ENCODE assay signal across 12 cellular contexts in genomic region chr6:135251416-135251815, GRCh38.
A peak's percentile ranks its signal among the peaks of the same experiment; 100 is the strongest.
DNase-seq lines count a peak whose midpoint lies in the region; ATAC-seq and TF ChIP-seq lines count a peak whose summit lies in the region.
"Had no signal": no experiment of that assay in that cellular context is flagged by ENCODE, and none has a peak within 500 bp of the region (broad histone marks: within the 10 kb centered on the region; RNA-seq: fewer than 3 reads in every experiment).

No MANE protein-coding gene starts in this region.

- no peaks in the 10 kb centered on the region for H3K4me1 ChIP-seq in osteoblast (ENCODE audit: insufficient read depth, low read length)
- H3K4me1 ChIP-seq: A549, SJSA1 had no signal

- no peaks in the 10 kb centered on the region for H3K27me3 ChIP-seq in osteoblast (ENCODE audit: insufficient read depth, low read length)
- H3K27me3 ChIP-seq: SJSA1 had no signal

- H3K36me3 ChIP-seq in osteoblast (ENCODE audit: insufficient read depth, low read length), result no peaks in the 10 kb centered on the region
- H3K36me3 ChIP-seq: SJSA1 had no signal

- H4K20me1 ChIP-seq in osteoblast (ENCODE audit: insufficient read depth, low read length), result no peaks in the 10 kb centered on the region

- ATAC-seq in left colon, result peak; percentile 82
- no peak for ATAC-seq in HG02642 (IDR thresholded peaks at IDR 0.05; ENCODE audit: poor library complexity, unreplicated experiment)
- ATAC-seq in HG02588 (IDR thresholded peaks at IDR 0.05; ENCODE audit: unreplicated experiment), result no peak

- TF ChIP-seq CTCF in osteoblast (IDR thresholded peaks at IDR 0.05; ENCODE audit: extremely low read depth, low read depth, low read length), result no peak

- H3K79me2 ChIP-seq in osteoblast (ENCODE audit: insufficient read depth, low read length), result no peaks in the 10 kb centered on the region

- H2AFZ ChIP-seq in osteoblast (ENCODE audit: low read length), result no peak overlapping the region
- H2AFZ ChIP-seq: GM23248 had no signal

- no peaks in the 10 kb centered on the region for H3K9me3 ChIP-seq in osteoblast (ENCODE audit: low read depth, low read length)
- H3K9me3 ChIP-seq: A549, SJSA1 had no signal

- H3K27ac ChIP-seq in osteoblast (ENCODE audit: low read depth, low read length), result no peak overlapping the region
- H3K27ac ChIP-seq: A549, GM23248, SJSA1 had no signal

- H3K4me3 ChIP-seq in osteoblast (ENCODE audit: insufficient read depth, low read length), result no peak overlapping the region
- H3K4me3 ChIP-seq: A549, GM23248, SJSA1 had no signal

- DNase-seq in activated CD8-positive, alpha-beta memory T cell treated with anti-CD3 and anti-CD28 coated beads for 24 hours, result peak; percentile 13
- no peak for DNase-seq in activated CD8-positive, alpha-beta memory T cell treated with anti-CD3 and anti-CD28 coated beads, Interleukin-2, amount 50 U/mL, for 4 hours
- peak; percentile 77 for DNase-seq in NCI-H748 treated with DMSO at 0.1 percent for 48 hours (lab: John Stamatoyannopoulos, UW)
- DNase-seq in left colon, result peak; percentile 63 to 82
- no peak for DNase-seq in osteoblast (ENCODE audit: insufficient read length, low spot score, missing footprints)
- no peak for DNase-seq in stimulated activated CD4-positive, alpha-beta T cell treated with anti-CD3 and anti-CD28 coated beads, Interleukin-2, amount 100 ng/mL, for 48 hours
- DNase-seq: NCI-H446 had no signal

- no peak overlapping the region for H3K4me2 ChIP-seq in osteoblast (ENCODE audit: insufficient read depth, low read length)
- H3K4me2 ChIP-seq: A549 had no signal

- intact Hi-C loops in left colon (cut with DNase I, micrococcal nuclease), result no loop called here

Comparison
In these comparisons a context has a peak if more than half of its experiments do, and no peak if none do; other contexts are left out.
1. DNase-seq: peak in activated CD8-positive, alpha-beta memory T cell treated with anti-CD3 and anti-CD28 coated beads for 24 hours (single experiment), NCI-H748 treated with DMSO at 0.1 percent for 48 hours (single experiment) and left colon (2 of 2); none in activated CD8-positive, alpha-beta memory T cell treated with anti-CD3 and anti-CD28 coated beads, Interleukin-2, amount 50 U/mL, for 4 hours (single experiment), osteoblast (single experiment) and stimulated activated CD4-positive, alpha-beta T cell treated with anti-CD3 and anti-CD28 coated beads, Interleukin-2, amount 100 ng/mL, for 48 hours (0 of 2).